In genomic region chr3:46930945-46931403, GRCh38 we compare ENCODE assay signal across 9 cellular contexts. TPM values are rescaled to one million over a fixed set of nuclear protein-coding genes. Genes with fewer than 3 reads are reported as not detected.
DNase-seq lines count a peak whose midpoint lies in the region; ATAC-seq and TF ChIP-seq lines count a peak whose summit lies in the region.
"Had no signal": no experiment of that assay in that cellular context is flagged by ENCODE, and none has a peak within 500 bp of the region (broad histone marks: within the 10 kb centered on the region; RNA-seq: fewer than 3 reads in every experiment).

No MANE protein-coding gene starts in this region.

- H3K79me2 ChIP-seq in mammary epithelial cell (ENCODE audit: insufficient read depth, low read length): peaks cover 80% of the 10 kb centered on the region

- no peak overlapping the region for H3K9ac ChIP-seq in mammary epithelial cell (ENCODE audit: insufficient read depth, low read length)

- H3K27me3 ChIP-seq in mammary epithelial cell (ENCODE audit: insufficient read depth, low read length) (no peaks in the 10 kb centered on the region), muscle layer of duodenum (ENCODE audit: low read depth, low read length) (no peaks in the 10 kb centered on the region), upper lobe of left lung (no peaks in the 10 kb centered on the region)

- DNase-seq in cardiac septum (ENCODE audit: low spot score) (peak; percentile 20), Right ventricle myocardium inferior (ENCODE audit: missing footprints) (no peak), mammary epithelial cell (no peak), upper lobe of left lung (peak in 1 of 2 donors; percentile 79), nucleus accumbens (lab: John Stamatoyannopoulos, UW) (no peak)
- DNase-seq: NCI-H446 treated with DMSO at 0.1 percent for 48 hours had no signal

- in situ Hi-C loops in mammary epithelial cell (cut with MboI; ENCODE audit: low sequenced_read_pairs in 2 of 2): no loop called here

- WGBS in mammary epithelial cell (ENCODE audit: low coverage, missing lambda C conversion rate): 0% methylated on average over 3 of the region's 3 CpGs
- WGBS in upper lobe of left lung, 2 donors: 29 to 31% methylated on average over 3 of the region's 3 CpGs

- H3K36me3 ChIP-seq in mammary epithelial cell (ENCODE audit: insufficient read depth, low read length): peaks cover 3% of the 10 kb centered on the region
- peaks cover 0 to 9% of the 10 kb centered on the region in 2 donors for H3K36me3 ChIP-seq in muscle layer of duodenum (ENCODE audit: control insufficient read depth in 1 of 2, insufficient read depth in 2 of 2, low read length in 2 of 2)
- peaks cover 0 to 7% (median 1%) of the 10 kb centered on the region in 4 donors for H3K36me3 ChIP-seq in upper lobe of left lung

- TF ChIP-seq CTCF in mammary epithelial cell (conservative IDR thresholded peaks at IDR 0.05 in 1 of 2, IDR thresholded peaks at IDR 0.05 in 1 of 2; ENCODE audit: extremely low read depth in 1 of 2, insufficient read depth in 1 of 2, low read depth in 1 of 2, low read length in 2 of 2) (no peak), upper lobe of left lung (IDR thresholded peaks at IDR 0.05) (no peak)

- ATAC-seq in Right ventricle myocardium inferior: no peak
- peak in 1 of 2 donors; percentile 58 for ATAC-seq in upper lobe of left lung (ENCODE audit: low FRiP score in 2 of 2)
- ATAC-seq in GM21526 (IDR thresholded peaks at IDR 0.05; ENCODE audit: low FRiP score, unreplicated experiment): no peak
- ATAC-seq in HG02678 (IDR thresholded peaks at IDR 0.05; ENCODE audit: unreplicated experiment): no peak

- CTCF ChIA-PET in mammary epithelial cell (lab: Charles Lee; ENCODE audit: low non-redundant PET): no interaction called here

- H3K4me1 ChIP-seq in mammary epithelial cell (ENCODE audit: insufficient read depth, low read length) (peaks cover 62% of the 10 kb centered on the region), muscle layer of duodenum (ENCODE audit: control insufficient read depth in 1 of 2, insufficient read depth in 2 of 2, low read length in 2 of 2) (peaks cover 68 to 79% of the 10 kb centered on the region in 2 donors), upper lobe of left lung (peaks cover 96 to 100% (median 98%) of the 10 kb centered on the region in 4 donors)

- dilution Hi-C loops in mammary epithelial cell (cut with HindIII; ENCODE audit: low sequenced_read_pairs): loop anchor here (10.0 kb wide), 1 partner anchor 64 kb away; no protein-coding TSS in a partner anchor

- intact Hi-C loops in cardiac septum (cut with DNase I) (no loop called here), Right ventricle myocardium inferior (cut with DNase I) (no loop called here), mammary epithelial cell (cut with micrococcal nuclease) (loop anchor here (10.0 kb wide), 1 partner anchor 454 kb away; the partner anchor contains the start of gene PTPN23)

- H3K27ac ChIP-seq in mammary epithelial cell (ENCODE audit: insufficient read depth, low read depth, low read length): no peak overlapping the region
- peak overlapping the region; percentile 68 for H3K27ac ChIP-seq in muscle layer of duodenum (ENCODE audit: low read length)
- H3K27ac ChIP-seq in upper lobe of left lung: peak overlapping the region; percentile 83 to 90 (median 84)

- H3K4me2 ChIP-seq in mammary epithelial cell (ENCODE audit: insufficient read depth, low read depth, low read length): peak overlapping the region; percentile 50

- TF ChIP-seq EP300 in upper lobe of left lung (IDR thresholded peaks at IDR 0.05): peak in 1 of 4 donors; percentile 3

- no peak overlapping the region for H2AFZ ChIP-seq in mammary epithelial cell (ENCODE audit: low read depth, low read length)

- H3K4me3 ChIP-seq in mammary epithelial cell (replicated peaks in 1 of 3; ENCODE audit: insufficient read depth in 1 of 3, low read depth in 2 of 3, low read length in 3 of 3): no peak overlapping the region
- peak overlapping the region in 1 of 2 donors; percentile 22 for H3K4me3 ChIP-seq in muscle layer of duodenum (ENCODE audit: low read depth in 1 of 2, low read length in 2 of 2)
- no peak overlapping the region for H3K4me3 ChIP-seq in upper lobe of left lung

- BruUV-seq in mammary epithelial cell (replicated peaks; lab: Mats Ljungman, UMichigan): no TSS peak

- peak in 1 of 4 donors; percentile 12 for TF ChIP-seq POLR2A in upper lobe of left lung (IDR thresholded peaks at IDR 0.05)

- H3K9me3 ChIP-seq in mammary epithelial cell (replicated peaks; ENCODE audit: insufficient read depth, low read length) (no peaks in the 10 kb centered on the region), muscle layer of duodenum (ENCODE audit: control insufficient read depth in 1 of 2, low read length in 2 of 2) (no peaks in the 10 kb centered on the region), upper lobe of left lung (no peaks in the 10 kb centered on the region)

- H4K20me1 ChIP-seq in mammary epithelial cell (ENCODE audit: insufficient read depth, low read length): no peaks in the 10 kb centered on the region

RNA-seq across cellular contexts. Expression of gene CCDC12, which starts 45.6 kb away (rescaled TPM):
- total RNA-seq in cardiac septum (35.6 TPM), Right ventricle myocardium inferior (26.3 TPM), mammary epithelial cell (10 to 100 TPM; 17.8 to 42.1 TPM), upper lobe of left lung (10 to 100 TPM; 42.3 to 93.2 (median 69.8) TPM)
- polyA plus RNA-seq in mammary epithelial cell: 31.4 TPM
- 19.6 TPM for polyA minus RNA-seq in mammary epithelial cell

RNA-seq across cellular contexts. Expression of gene NBEAL2, which starts 48.5 kb away (rescaled TPM):
- total RNA-seq in cardiac septum (14.2 TPM), Right ventricle myocardium inferior (14.5 TPM), mammary epithelial cell (10 to 100 TPM; 21.3 to 42.3 TPM), upper lobe of left lung (100 to 1,000 TPM in 5 of 6 donors, 10 to 100 TPM in 1; 94.7 to 436 (median 163) TPM)
- polyA plus RNA-seq in mammary epithelial cell: 24.6 TPM
- 63.5 TPM for polyA minus RNA-seq in mammary epithelial cell

RNA-seq across cellular contexts. Expression of gene PTH1R, which starts 53.5 kb away (rescaled TPM):
- total RNA-seq in cardiac septum (5.4 TPM), Right ventricle myocardium inferior (12.7 TPM), mammary epithelial cell (under 1 TPM in 1 of 2 donors, not detected in 1; 0.33 TPM), upper lobe of left lung (10 to 100 TPM in 4 of 6 donors, 1 to 10 TPM in 2; 2.6 to 48.2 (median 16.2) TPM)
- not detected for polyA plus RNA-seq in mammary epithelial cell
- not detected for polyA minus RNA-seq in mammary epithelial cell
